15 cellular contexts compared by ENCODE assay signal in the genomic region with DNA sequence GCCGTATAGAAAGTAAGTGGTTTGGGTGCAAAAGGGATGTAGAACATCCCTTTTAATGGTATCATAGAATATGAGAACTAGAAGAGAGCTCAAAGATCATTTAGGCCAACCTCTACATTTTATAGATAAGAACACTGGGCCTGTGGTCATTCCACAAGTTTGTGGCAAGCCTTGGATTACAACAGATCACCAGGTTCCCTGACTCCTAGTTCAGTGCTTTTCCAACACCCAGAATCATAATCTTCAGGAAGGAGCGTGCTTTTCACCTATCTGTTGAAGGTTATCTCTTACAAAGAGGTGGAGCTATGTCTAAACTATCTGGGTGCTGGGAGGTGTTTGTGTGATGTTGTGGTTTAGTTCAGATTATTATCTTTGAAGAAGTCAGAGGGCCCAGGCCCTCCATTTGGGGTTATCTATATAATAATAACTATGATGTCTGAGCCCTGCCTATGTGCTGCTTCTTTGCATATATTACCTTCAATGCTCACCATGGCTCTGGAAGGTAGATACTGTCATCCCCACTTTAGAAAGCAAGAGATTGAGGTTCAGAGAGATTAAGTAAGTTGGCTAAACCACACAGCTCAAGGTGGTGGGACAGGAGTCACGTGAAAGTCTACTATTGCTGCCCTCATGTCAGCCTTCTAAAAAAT. TPM values are rescaled to one million over a fixed set of nuclear protein-coding genes. Genes with fewer than 3 reads are reported as not detected.
DNase-seq lines count a peak whose midpoint lies in the region; ATAC-seq lines count a peak whose summit lies in the region.
"Had no signal": no experiment of that assay in that cellular context is flagged by ENCODE, and none has a peak within 500 bp of the region (broad histone marks: within the 10 kb centered on the region; RNA-seq: fewer than 3 reads in every experiment).

No MANE protein-coding gene starts in this region.

- no peak overlapping the region for H2BK120ac ChIP-seq in mesendoderm (ENCODE audit: low read depth, low read length)

- POLR2A ChIA-PET in CD4-positive, alpha-beta memory T cell (lab: Charles Lee; ENCODE audit: partially characterized antibody): interaction anchor here (0.7 to 7.4 kb wide), 16 partner anchors 11 to 543 kb away, joined by 3 to 169 read pairs (median 5); a partner anchor contains a TSS

- H3K27me3 Mint-ChIP-seq in CD4-positive, alpha-beta memory T cell: no peaks in the 10 kb centered on the region
- no peaks in the 10 kb centered on the region for H3K27me3 Mint-ChIP-seq in activated T-helper 17 cell treated with anti-CD3 and anti-CD28 coated beads, Interleukin-2, amount 50 U/mL, for 72 hours

- H3K36me3 Mint-ChIP-seq in CD4-positive, alpha-beta memory T cell: peaks cover 8 to 14% of the 10 kb centered on the region in 2 donors
- peaks cover 100% of the 10 kb centered on the region for H3K36me3 Mint-ChIP-seq in activated T-helper 17 cell treated with anti-CD3 and anti-CD28 coated beads, Interleukin-2, amount 50 U/mL, for 72 hours (ENCODE audit: low read depth)

- H3K9me3 ChIP-seq in CD4-positive, alpha-beta memory T cell (ENCODE audit: control insufficient read depth in 1 of 2, low read length in 2 of 2): no peaks in the 10 kb centered on the region

- no peak overlapping the region for H3K18ac ChIP-seq in mesendoderm (ENCODE audit: low read length)

- H3K79me2 ChIP-seq in mesendoderm (ENCODE audit: control insufficient read depth, insufficient read depth, low read length): no peaks in the 10 kb centered on the region

- no peak overlapping the region for H4K8ac ChIP-seq in mesendoderm (ENCODE audit: low read depth, low read length)

- no peak overlapping the region for H2AK5ac ChIP-seq in mesendoderm (ENCODE audit: low read length)

- H4K5ac ChIP-seq in mesendoderm (ENCODE audit: low read length): no peak overlapping the region

- no peaks in the 10 kb centered on the region for H3K36me3 ChIP-seq in CD4-positive, alpha-beta memory T cell (ENCODE audit: insufficient read depth, low read length)
- no peaks in the 10 kb centered on the region for H3K36me3 ChIP-seq in mesendoderm (ENCODE audit: control insufficient read depth, insufficient read depth, low read length)

- no peak overlapping the region for H3K9ac ChIP-seq in mesendoderm (ENCODE audit: low read length)

- H2BK5ac ChIP-seq in mesendoderm (ENCODE audit: low read length): no peak overlapping the region

- peaks cover 0 to 2% (median 0%) of the 10 kb centered on the region in 8 donors for H3K9me3 Mint-ChIP-seq in CD4-positive, alpha-beta memory T cell
- H3K9me3 Mint-ChIP-seq in activated T-helper 17 cell treated with anti-CD3 and anti-CD28 coated beads, Interleukin-2, amount 50 U/mL, for 72 hours: no peaks in the 10 kb centered on the region

- H3K4me2 ChIP-seq in mesendoderm (ENCODE audit: low read length): no peak overlapping the region

- intact Hi-C loops in CD4-positive, alpha-beta memory T cell (cut with micrococcal nuclease): loop anchor here (1.0 kb wide), 3 partner anchors 12 to 48 kb away; no protein-coding TSS in a partner anchor

- peaks cover 88% of the 10 kb centered on the region for H3K4me1 ChIP-seq in CD4-positive, alpha-beta memory T cell (ENCODE audit: insufficient read depth, low read length)
- no peaks in the 10 kb centered on the region for H3K4me1 ChIP-seq in mesendoderm (ENCODE audit: control insufficient read depth, low read depth, low read length)

- no peak overlapping the region for H3K23ac ChIP-seq in mesendoderm (ENCODE audit: low read length)

- CTCF ChIA-PET in CD4-positive, alpha-beta memory T cell (lab: Charles Lee; ENCODE audit: partially characterized antibody): interaction anchor here (1.0 to 5.3 kb wide), 9 partner anchors 10 to 372 kb away, joined by 3 to 54 read pairs (median 8); no protein-coding TSS in a partner anchor

- H3K56ac ChIP-seq in mesendoderm (ENCODE audit: low read length): no peak overlapping the region

- peak overlapping the region; percentile 85 to 96 (median 93) for H3K27ac Mint-ChIP-seq in CD4-positive, alpha-beta memory T cell
- peak overlapping the region; percentile 91 for H3K27ac Mint-ChIP-seq in activated T-helper 17 cell treated with anti-CD3 and anti-CD28 coated beads, Interleukin-2, amount 50 U/mL, for 72 hours

- H3K27ac ChIP-seq in CD4-positive, alpha-beta memory T cell (ENCODE audit: low read depth, low read length): peak overlapping the region; percentile 65
- H3K27ac ChIP-seq in mesendoderm (ENCODE audit: low read depth, low read length): no peak overlapping the region
- H3K27ac ChIP-seq: RWPE1 had no signal

- WGBS in mesendoderm (ENCODE audit: extremely low coverage, insufficient coverage, low lambda C conversion rate): no CpG with 5 or more reads among the region's 3 CpGs

- no peak overlapping the region for H2BK15ac ChIP-seq in mesendoderm (replicated peaks; ENCODE audit: low read depth)

- peaks cover 38 to 89% (median 61%) of the 10 kb centered on the region in 4 donors for H3K4me1 Mint-ChIP-seq in CD4-positive, alpha-beta memory T cell
- H3K4me1 Mint-ChIP-seq in activated T-helper 17 cell treated with anti-CD3 and anti-CD28 coated beads, Interleukin-2, amount 50 U/mL, for 72 hours: peaks cover 67% of the 10 kb centered on the region

- H3K4me3 ChIP-seq in CD4-positive, alpha-beta memory T cell (ENCODE audit: low read length in 2 of 2): peak overlapping the region; percentile 25 to 27
- no peak overlapping the region for H3K4me3 ChIP-seq in mesendoderm (ENCODE audit: low read length)
- H3K4me3 ChIP-seq: BLaER1 treated with 17β-estradiol and CSF1 and Interleukin-3, amounts not matched to agents 10 nM and 100 nM had no signal

- DNase-seq in CD4-positive, alpha-beta memory T cell: peak; percentile 66 to 78 (median 70)
- DNase-seq in mesendoderm (peak; percentile 26), NCI-H748 treated with DMSO at 0.1 percent for 48 hours (lab: John Stamatoyannopoulos, UW) (no peak), cerebellum (ENCODE audit: low spot score) (no peak)
- DNase-seq: Karpas-422; stimulated activated naive CD4-positive, alpha-beta T cell treated with Interleukin-2 at 50 U/mL for 16 hours; T1000 had no signal

- H3K79me1 ChIP-seq in mesendoderm (ENCODE audit: low read length): no peaks in the 10 kb centered on the region

- peak overlapping the region in 7 of 8 donors; percentile 15 to 75 (median 66) for H3K4me3 Mint-ChIP-seq in CD4-positive, alpha-beta memory T cell
- H3K4me3 Mint-ChIP-seq in activated T-helper 17 cell treated with anti-CD3 and anti-CD28 coated beads, Interleukin-2, amount 50 U/mL, for 72 hours: peak overlapping the region; percentile 72

- no peak overlapping the region for H3K4ac ChIP-seq in mesendoderm (ENCODE audit: low read depth, low read length)

- no peaks in the 10 kb centered on the region for H3K27me3 ChIP-seq in CD4-positive, alpha-beta memory T cell (ENCODE audit: insufficient read depth, low read length)
- no peaks in the 10 kb centered on the region for H3K27me3 ChIP-seq in mesendoderm (ENCODE audit: insufficient read depth, low read length, poor library complexity)

- peak; percentile 47 for ATAC-seq in HG02885 (IDR thresholded peaks at IDR 0.05; ENCODE audit: poor library complexity, unreplicated experiment)
- no peak for ATAC-seq in activated T-helper 17 cell treated with anti-CD3 and anti-CD28 coated beads, Interleukin-2, amount 50 U/mL, for 72 hours (replicated peaks)
- no peak for ATAC-seq in HG03378 (IDR thresholded peaks at IDR 0.05; ENCODE audit: unreplicated experiment)

RNA-seq across cellular contexts. Expression of a gene that starts 24.1 kb away (rescaled TPM):
- 10 to 100 TPM; 15.1 to 17.1 TPM for total RNA-seq in CD4-positive, alpha-beta memory T cell
- 10 to 100 TPM; 23.7 to 29.9 TPM for polyA plus RNA-seq in CD4-positive, alpha-beta memory T cell
- total RNA-seq in activated T-helper 17 cell treated with anti-CD3 and anti-CD28 coated beads, Interleukin-2, amount 50 U/mL, for 72 hours: 1,000 to 10,000 TPM; 1,342 to 1,348 TPM
- polyA plus RNA-seq in mesendoderm (2013, experiment 1 of 2): not detected
- not detected for polyA plus RNA-seq in mesendoderm (2013, experiment 2 of 2)
- not detected for total RNA-seq in cerebellum
- total RNA-seq: bronchial epithelial cell, pulmonary artery endothelial cell had no signal
- polyA plus RNA-seq: keratinocyte had no signal

RNA-seq across cellular contexts. Expression of a gene that starts 50.7 kb away (rescaled TPM):
- 100 to 1,000 TPM; 117 to 125 TPM for total RNA-seq in CD4-positive, alpha-beta memory T cell
- polyA plus RNA-seq in CD4-positive, alpha-beta memory T cell: 100 to 1,000 TPM in 1 of 2 donors, 10 to 100 TPM in 1; 46.3 to 104 TPM
- 100 to 1,000 TPM; 157 to 253 TPM for total RNA-seq in activated T-helper 17 cell treated with anti-CD3 and anti-CD28 coated beads, Interleukin-2, amount 50 U/mL, for 72 hours
- polyA plus RNA-seq in mesendoderm (2013, experiment 1 of 2): 182 TPM
- 182 TPM for polyA plus RNA-seq in mesendoderm (2013, experiment 2 of 2)
- 48.1 TPM for total RNA-seq in cerebellum

Comparison
In these comparisons a context has a peak if more than half of its experiments do, and no peak if none do; other contexts are left out.
1. DNase-seq: peak in CD4-positive, alpha-beta memory T cell (5 of 5) and mesendoderm (single experiment); none in NCI-H748 treated with DMSO at 0.1 percent for 48 hours (single experiment) and cerebellum (single experiment).
2. RNA of a gene that starts 24.1 kb away (total RNA-seq): 1,342 to 1,348 TPM in activated T-helper 17 cell treated with anti-CD3 and anti-CD28 coated beads, Interleukin-2, amount 50 U/mL, for 72 hours; 15.1 to 17.1 TPM in CD4-positive, alpha-beta memory T cell and not detected in cerebellum (single experiment); every median in the first group is over 10 times any median in the second.